Comparison of ENCODE assay signal across 9 cellular contexts in genomic region chr14:90453401-90453951, GRCh38. TPM values are rescaled to one million over a fixed set of nuclear protein-coding genes. Genes with fewer than 3 reads are reported as not detected.
A peak's percentile ranks its signal among the peaks of the same experiment; 100 is the strongest.
DNase-seq lines count a peak whose midpoint lies in the region; ATAC-seq and TF ChIP-seq lines count a peak whose summit lies in the region.
"Had no signal": no experiment of that assay in that cellular context is flagged by ENCODE, and none has a peak within 500 bp of the region (broad histone marks: within the 10 kb centered on the region; RNA-seq: fewer than 3 reads in every experiment).

No MANE protein-coding gene starts in this region.

- H3K9me3 Mint-ChIP-seq in H9 = no peaks in the 10 kb centered on the region

- H3K14ac ChIP-seq in H9 (ENCODE audit: insufficient read depth, low read length) = no peak overlapping the region

- no peak overlapping the region for H2BK120ac ChIP-seq in H9 (ENCODE audit: low read depth, low read length, poor library complexity, severe bottlenecking)

- no peaks in the 10 kb centered on the region for H3K23me2 ChIP-seq in H9 (ENCODE audit: insufficient read length, low read depth, low read length, poor library complexity, severe bottlenecking)

- H2BK15ac ChIP-seq in H9 (ENCODE audit: low read depth, low read length) = no peak overlapping the region

- H3K79me2 ChIP-seq in H9 (ENCODE audit: insufficient read depth, low read length) = no peaks in the 10 kb centered on the region; the same call in 1 of the 2 replicates
- H3K79me2 ChIP-seq in Karpas-422 (ENCODE audit: low read length) = no peaks in the 10 kb centered on the region

- H3K4me3 ChIP-seq in Karpas-422 (ENCODE audit: low read length) = no peak overlapping the region

- H3K27me3 Mint-ChIP-seq in H9 (ENCODE audit: low read depth) = peaks cover 2% of the 10 kb centered on the region

- no peaks in the 10 kb centered on the region for H3K79me1 ChIP-seq in H9 (ENCODE audit: insufficient read depth, low read depth, low read length, poor library complexity, severe bottlenecking)

- no peak for TF ChIP-seq CTCF in H9 (conservative IDR thresholded peaks at IDR 0.05)

- no peak overlapping the region for H3K23ac ChIP-seq in H9 (ENCODE audit: insufficient read length, low read depth, low read length)

- no peak overlapping the region for H3K9ac ChIP-seq in H9 (ENCODE audit: extremely low read depth, insufficient read length, low read length)
- H3K9ac ChIP-seq in Karpas-422 (ENCODE audit: low read length) = no peak overlapping the region

- H3K4me1 Mint-ChIP-seq in H9 = peaks cover 10 to 16% of the 10 kb centered on the region in 2 experiments

- no peak overlapping the region for H2BK20ac ChIP-seq in H9 (ENCODE audit: low read depth, low read length, poor library complexity, severe bottlenecking)

- H2AFZ ChIP-seq in H9 (ENCODE audit: low read length) (no peak overlapping the region), Karpas-422 (ENCODE audit: low read length) (no peak overlapping the region)

- H3K9me3 ChIP-seq in H9 (ENCODE audit: control insufficient read depth, low read depth, low read length) = no peaks in the 10 kb centered on the region
- H3K9me3 ChIP-seq in Karpas-422 (ENCODE audit: low read length) = no peaks in the 10 kb centered on the region

- H3K4ac ChIP-seq in H9 (ENCODE audit: low read depth, low read length) = no peak overlapping the region

- no peaks in the 10 kb centered on the region for H3K36me3 ChIP-seq in Karpas-422 (ENCODE audit: insufficient read depth, low read length)

- no peak overlapping the region for H2BK5ac ChIP-seq in H9 (ENCODE audit: insufficient read length, low read length)

- H3K4me3 Mint-ChIP-seq in H9 = no peak overlapping the region; a peak in 2 of 5 replicates

- WGBS in H9 (ENCODE audit: extremely low coverage, insufficient read length, low lambda C conversion rate) = no CpG with 5 or more reads among the region's 18 CpGs

- no peak overlapping the region for H3T11ph ChIP-seq in H9 (ENCODE audit: low read length)

- no peak overlapping the region for H4K5ac ChIP-seq in H9 (ENCODE audit: insufficient read length, low read depth, low read length)

- no peak overlapping the region for H2BK12ac ChIP-seq in H9 (ENCODE audit: insufficient read length, low read depth, low read length)

- peak overlapping the region in 1 of 3 experiments; percentile 78; a peak in 3 of 7 replicates for H3K27ac Mint-ChIP-seq in H9

- H3K36me3 Mint-ChIP-seq in H9 (ENCODE audit: insufficient read depth in 1 of 3, low read depth in 3 of 3) = no peaks in the 10 kb centered on the region

- no peak overlapping the region for H2AK5ac ChIP-seq in H9 (ENCODE audit: insufficient read length, low read length)

- no peak overlapping the region for H3K4me2 ChIP-seq in H9 (ENCODE audit: insufficient read depth, insufficient read length, low read length)
- H3K4me2 ChIP-seq in Karpas-422 (ENCODE audit: low read depth, low read length, poor library complexity, severe bottlenecking) = no peak overlapping the region

- peak; percentile 23 for DNase-seq in NCI-H748 (lab: John Stamatoyannopoulos, UW; ENCODE audit: unreplicated experiment)
- DNase-seq in NCI-H748 treated with DMSO at 0.1 percent for 48 hours (lab: John Stamatoyannopoulos, UW) = no peak
- peak in 32 of 49 donors; percentile 15 to 81 (median 47) for DNase-seq in substantia nigra (lab: John Stamatoyannopoulos, UW)
- DNase-seq in H9 = no peak
- DNase-seq in Karpas-422 = no peak
- DNase-seq: activated naive CD4-positive, alpha-beta T cell had no signal

- H4K20me1 ChIP-seq in H9 (ENCODE audit: control insufficient read depth, insufficient read depth, insufficient read length) (no peaks in the 10 kb centered on the region), Karpas-422 (ENCODE audit: insufficient read depth, low read depth, low read length) (no peaks in the 10 kb centered on the region)

- no peak overlapping the region for H3K18ac ChIP-seq in H9 (ENCODE audit: insufficient read length, low read depth, low read length)

- no peak overlapping the region for H4K8ac ChIP-seq in H9 (replicated peaks; ENCODE audit: insufficient read length, low read depth, low read length)

- no peak for ATAC-seq in GM19351 (IDR thresholded peaks at IDR 0.05; ENCODE audit: unreplicated experiment)

- peaks cover 3% of the 10 kb centered on the region; the same call in 1 of the 2 replicates for H3K4me1 ChIP-seq in H9 (ENCODE audit: insufficient read depth, low read length)
- no peaks in the 10 kb centered on the region for H3K4me1 ChIP-seq in Karpas-422 (ENCODE audit: low read length)

- H3K27ac ChIP-seq in cingulate gyrus (ENCODE audit: low read depth, low read length) (peak overlapping the region; percentile 97), layer of hippocampus (ENCODE audit: low read depth, low read length) (peak overlapping the region; percentile 98), substantia nigra (ENCODE audit: low read depth, low read length, poor library complexity, severe bottlenecking) (peak overlapping the region; percentile 98), H9 (ENCODE audit: insufficient read length, low read depth, low read length) (no peak overlapping the region), Karpas-422 (ENCODE audit: low read length) (no peak overlapping the region)

- H3K27me3 ChIP-seq in layer of hippocampus (ENCODE audit: control insufficient read depth, insufficient read depth, low read length) (no peaks in the 10 kb centered on the region), H9 (ENCODE audit: insufficient read depth, low read length) (no peaks in the 10 kb centered on the region; the same call in 1 of the 2 replicates), Karpas-422 (ENCODE audit: low read length) (no peaks in the 10 kb centered on the region)

- no peak overlapping the region for H4K91ac ChIP-seq in H9 (ENCODE audit: insufficient read length, low read depth, low read length)

- H3K9me2 ChIP-seq in Karpas-422 (replicated peaks; ENCODE audit: insufficient read depth, low read length) = no peaks in the 10 kb centered on the region

- no peak overlapping the region for H3K56ac ChIP-seq in H9 (ENCODE audit: insufficient read length, low read depth, low read length)

RNA-seq across cellular contexts. Expression of gene CALM1, which starts 56.6 kb away (rescaled TPM):
- total RNA-seq in H9 (2021) = 354 TPM in 2 replicates
- 560 and 724 TPM in 2 replicates for total RNA-seq in Karpas-422 (2014; rRNA removed; shearing (Covaris generic); ENCODE audit: low replicate concordance)

Comparison
In these comparisons a context has a peak if more than half of its experiments do, and no peak if none do; other contexts are left out.
1. DNase-seq: peak in NCI-H748 (single experiment) and substantia nigra (32 of 49); none in NCI-H748 treated with DMSO at 0.1 percent for 48 hours (single experiment), H9 (single experiment) and Karpas-422 (single experiment).
2. H3K27ac ChIP-seq: peak in cingulate gyrus (single experiment), layer of hippocampus (single experiment) and substantia nigra (single experiment); none in H9 (single experiment) and Karpas-422 (single experiment).